In the genomic region with DNA sequence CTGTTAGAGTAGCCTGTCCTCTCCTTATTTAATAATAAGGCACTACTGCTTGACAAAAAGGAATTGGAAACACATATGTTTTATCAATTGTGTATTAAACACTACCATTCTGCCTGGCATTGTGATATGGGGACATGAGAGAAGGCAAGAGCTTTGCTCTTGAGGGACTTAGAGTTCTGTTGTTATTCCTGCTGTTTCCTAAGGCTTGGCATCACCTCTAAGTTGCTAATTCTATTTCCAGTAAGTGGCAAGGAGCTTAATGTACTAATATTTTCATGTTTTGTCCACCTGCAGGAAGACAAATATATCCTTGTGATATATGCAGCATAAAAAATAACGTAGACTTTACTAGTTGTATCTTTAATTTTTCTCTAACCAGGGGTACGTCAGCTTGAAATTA, we compare ENCODE assay signal across 20 cellular contexts.
"Had no signal": no experiment of that assay in that cellular context is flagged by ENCODE, and none has a peak within 500 bp of the region (broad histone marks: within the 10 kb centered on the region; RNA-seq: fewer than 3 reads in every experiment).

No MANE protein-coding gene starts in this region.

- H3K27me3 ChIP-seq: colonic mucosa, esophagus muscularis mucosa, foreskin keratinocyte, gastroesophageal sphincter, heart right ventricle, left lung had no signal

- FAIRE-seq: endometrium, keratinocyte had no signal

- H3K9me3 ChIP-seq: colonic mucosa, esophagus muscularis mucosa, gastroesophageal sphincter, heart right ventricle, left lung, lower lobe of right lung, mucosa of descending colon had no signal

- ATAC-seq: effector memory CD8-positive, alpha-beta T cell; foreskin keratinocyte; gastroesophageal sphincter; heart right ventricle; left cardiac atrium; left lung; left ventricle myocardium superior; lower lobe of right lung; mucosa of descending colon had no signal

- H3K4me3 ChIP-seq: colonic mucosa, esophagus muscularis mucosa, gastroesophageal sphincter, heart right ventricle, left lung, lower lobe of right lung, mucosa of descending colon had no signal

- H3K4me1 ChIP-seq: colonic mucosa, esophagus muscularis mucosa, gastroesophageal sphincter, heart right ventricle, left lung, lower lobe of right lung had no signal

- DNase-seq: colonic mucosa; cortex of kidney; effector CD8-positive, alpha-beta T cell; effector memory CD8-positive, alpha-beta T cell; endodermal cell; foreskin keratinocyte; head of caudate nucleus; heart right ventricle; hippocampal formation; left cardiac atrium; left lung; left ventricle myocardium superior; lower lobe of right lung; mesenchymal stem cell; mucosa of descending colon; naive B cell had no signal
